In the genomic region with DNA sequence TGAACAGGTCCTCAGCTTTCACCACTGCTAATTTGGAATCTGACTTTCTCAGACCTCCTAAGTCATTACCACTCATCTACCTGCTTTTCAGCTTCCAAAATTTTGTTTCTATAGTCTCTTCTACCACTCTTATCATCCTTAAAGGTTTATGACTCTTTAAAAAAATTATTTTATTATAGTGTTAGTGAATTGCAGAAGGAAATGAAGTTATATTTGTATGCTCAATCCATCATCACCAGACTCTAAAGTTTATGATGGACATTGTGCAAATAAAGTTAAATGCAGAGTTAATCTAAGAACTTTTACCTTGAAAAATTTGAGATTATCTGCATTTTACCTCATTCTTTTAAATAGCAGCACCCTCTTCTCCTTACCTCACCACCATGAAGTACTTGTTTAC, we compare ENCODE assay signal across 22 cellular contexts.
"Had no signal": no experiment of that assay in that cellular context is flagged by ENCODE, and none has a peak within 500 bp of the region (broad histone marks: within the 10 kb centered on the region; RNA-seq: fewer than 3 reads in every experiment).

No MANE protein-coding gene starts in this region.

- H3K4me3 ChIP-seq: coronary artery, dorsolateral prefrontal cortex, esophagus muscularis mucosa, gastroesophageal sphincter, heart left ventricle, hepatocyte, left lung, lower lobe of right lung had no signal

- DNase-seq: cerebellar nuclear complex; dermis blood vessel endothelial cell; dorsolateral prefrontal cortex; effector CD4-positive, alpha-beta T cell; effector memory CD4-positive, alpha-beta T cell; foreskin keratinocyte; heart left ventricle; hypothalamus; immature natural killer cell; islet precursor cell; kidney; kidney glomerular epithelial cell; left lung; left ventricle myocardium superior; lower lobe of right lung; mesenchymal stem cell had no signal

- H3K27ac ChIP-seq: coronary artery, esophagus muscularis mucosa, foreskin keratinocyte, gastroesophageal sphincter, heart left ventricle, hepatocyte, left lung, lower lobe of right lung had no signal

- H3K27me3 ChIP-seq: dorsolateral prefrontal cortex, esophagus muscularis mucosa, foreskin keratinocyte, gastroesophageal sphincter, heart left ventricle, hepatocyte, left lung had no signal

- H3K9me3 ChIP-seq: esophagus muscularis mucosa, gastroesophageal sphincter, heart left ventricle, left lung, lower lobe of right lung had no signal

- H3K36me3 ChIP-seq: esophagus muscularis mucosa, gastroesophageal sphincter, heart left ventricle, left lung, lower lobe of right lung had no signal

- ATAC-seq: foreskin keratinocyte, gastroesophageal sphincter, heart left ventricle, left lung, left ventricle myocardium superior, lower lobe of right lung had no signal

- FAIRE-seq: endothelial cell of umbilical vein, frontal cortex, kidney had no signal
